Comparison of ENCODE assay signal across 14 cellular contexts in the genomic region with DNA sequence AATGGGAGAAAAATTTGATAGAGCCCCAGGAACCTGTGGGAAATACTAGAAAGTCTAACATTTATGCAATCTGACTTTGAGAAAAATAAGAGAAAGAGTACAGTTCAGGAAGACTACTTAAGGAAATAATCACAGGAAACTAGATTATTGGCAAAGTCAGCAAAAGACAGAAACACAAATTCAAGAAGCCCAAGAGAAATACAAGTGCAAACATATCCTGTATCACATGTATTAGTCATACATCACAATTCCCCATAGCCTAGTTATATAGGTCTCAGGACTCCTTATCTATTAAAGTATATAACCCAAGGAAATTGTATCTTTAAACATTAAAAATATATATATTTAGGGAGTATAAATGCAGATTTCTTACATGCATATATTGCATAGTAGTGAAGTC.
DNase-seq lines count a peak whose midpoint lies in the region; ATAC-seq, FAIRE-seq and TF ChIP-seq lines count a peak whose summit lies in the region.
"Had no signal": no experiment of that assay in that cellular context is flagged by ENCODE, and none has a peak within 500 bp of the region (broad histone marks: within the 10 kb centered on the region; RNA-seq: fewer than 3 reads in every experiment).

No MANE protein-coding gene starts in this region.

- peaks cover 12% of the 10 kb centered on the region for H3K36me3 Mint-ChIP-seq in astrocyte (ENCODE audit: low read depth, unreplicated experiment)
- H3K36me3 Mint-ChIP-seq: CD14-positive monocyte had no signal

- H3K36me3 ChIP-seq in PC-3 (ENCODE audit: low read depth, low read length), result no peaks in the 10 kb centered on the region
- H3K36me3 ChIP-seq in astrocyte (ENCODE audit: insufficient read depth, low read length), result no peaks in the 10 kb centered on the region
- no peaks in the 10 kb centered on the region for H3K36me3 ChIP-seq in gastrocnemius medialis
- H3K36me3 ChIP-seq: HAP-1 had no signal

- H3K9ac ChIP-seq in PC-3 (ENCODE audit: low read length) (no peak overlapping the region), astrocyte (ENCODE audit: low read length) (no peak overlapping the region)

- no peaks in the 10 kb centered on the region for H3F3A ChIP-seq in PC-3 (ENCODE audit: low read length, unreplicated experiment)

- H3K27me3 ChIP-seq in PC-3 (ENCODE audit: low read length) (no peaks in the 10 kb centered on the region), astrocyte (ENCODE audit: insufficient read depth, low read length) (no peaks in the 10 kb centered on the region), foreskin keratinocyte (no peaks in the 10 kb centered on the region), gastrocnemius medialis (no peaks in the 10 kb centered on the region)

- DNase-seq in PC-3, result peak; percentile 23
- DNase-seq in astrocyte (ENCODE audit: low read depth), result no peak
- DNase-seq in dermis blood vessel endothelial cell, result peak; percentile 9
- peak in 1 of 2 donors; percentile 30 for DNase-seq in foreskin keratinocyte
- no peak for DNase-seq in gastrocnemius medialis
- no peak for DNase-seq in SW 1271 (lab: John Stamatoyannopoulos, UW)
- no peak for DNase-seq in DMS114 treated with DMSO at 0.1 percent for 48 hours (lab: John Stamatoyannopoulos, UW; ENCODE audit: unreplicated experiment)
- DNase-seq: Caco-2; CD8-positive, alpha-beta T cell; DMS53; GF-D8; GOT3 had no signal

- CTCF ChIA-PET in PC-3 (lab: Charles Lee), result no interaction called here

- no peak overlapping the region for H3K4me3 ChIP-seq in PC-3 (ENCODE audit: low read length)
- H3K4me3 ChIP-seq in astrocyte (ENCODE audit: insufficient read depth, low read depth, low read length), result no peak overlapping the region
- no peak overlapping the region for H3K4me3 ChIP-seq in gastrocnemius medialis
- H3K4me3 ChIP-seq: HAP-1 had no signal

- ATAC-seq in PC-3 (peak; percentile 75), foreskin keratinocyte (peak; percentile 68), gastrocnemius medialis (no peak)
- ATAC-seq: CD8-positive, alpha-beta T cell had no signal

- peaks cover 11% of the 10 kb centered on the region for H3K9me3 Mint-ChIP-seq in astrocyte (ENCODE audit: unreplicated experiment)

- H3K4me3 Mint-ChIP-seq in astrocyte (ENCODE audit: unreplicated experiment), result no peak overlapping the region
- H3K4me3 Mint-ChIP-seq: CD14-positive monocyte; CD8-positive, alpha-beta T cell had no signal

- TF ChIP-seq POLR2A in gastrocnemius medialis (IDR thresholded peaks at IDR 0.05), result no peak

- H2AFZ ChIP-seq in PC-3 (ENCODE audit: low read length) (no peak overlapping the region), astrocyte (ENCODE audit: low read depth, low read length) (no peak overlapping the region)

- H3K4me2 ChIP-seq in PC-3 (ENCODE audit: low read length), result no peak overlapping the region
- no peak overlapping the region for H3K4me2 ChIP-seq in astrocyte (ENCODE audit: low read length)

- no TSS peak for BruUV-seq in PC-3 (replicated peaks; lab: Mats Ljungman, UMichigan)

- POLR2A ChIA-PET in PC-3 (lab: Charles Lee; ENCODE audit: unreplicated experiment), result no interaction called here

- H3K4me1 ChIP-seq in PC-3 (ENCODE audit: insufficient read depth, low read length), result no peaks in the 10 kb centered on the region
- H3K4me1 ChIP-seq in astrocyte (ENCODE audit: insufficient read depth, low read length), result no peaks in the 10 kb centered on the region
- H3K4me1 ChIP-seq in foreskin keratinocyte, result peaks cover 8% of the 10 kb centered on the region
- no peaks in the 10 kb centered on the region for H3K4me1 ChIP-seq in gastrocnemius medialis
- H3K4me1 ChIP-seq: Caco-2, HAP-1 had no signal

- intact Hi-C loops in PC-3 (cut with micrococcal nuclease) (no loop called here), gastrocnemius medialis (cut with DNase I; ENCODE audit: low total_unique reads) (no loop called here)

- no peaks in the 10 kb centered on the region for H3K9me3 ChIP-seq in PC-3 (ENCODE audit: low read length)
- H3K9me3 ChIP-seq in astrocyte (ENCODE audit: insufficient read depth, low read depth, low read length), result no peaks in the 10 kb centered on the region
- H3K9me3 ChIP-seq in gastrocnemius medialis, result no peaks in the 10 kb centered on the region
- H3K9me3 ChIP-seq: HAP-1 had no signal

- no peaks in the 10 kb centered on the region for H4K20me1 ChIP-seq in PC-3 (ENCODE audit: low read length)
- H4K20me1 ChIP-seq in astrocyte (ENCODE audit: insufficient read depth, low read length), result no peaks in the 10 kb centered on the region

- TF ChIP-seq CTCF in PC-3 (conservative IDR thresholded peaks at IDR 0.05; ENCODE audit: low read depth, low read length) (no peak), astrocyte (IDR thresholded peaks at IDR 0.05; ENCODE audit: insufficient read depth, low read depth, low read length) (no peak), foreskin keratinocyte (conservative IDR thresholded peaks at IDR 0.05) (no peak), gastrocnemius medialis (IDR thresholded peaks at IDR 0.05 in 4 of 5, conservative IDR thresholded peaks at IDR 0.05 in 1 of 5) (no peak)

- no peaks in the 10 kb centered on the region for H3K27me3 Mint-ChIP-seq in astrocyte (ENCODE audit: low read depth, unreplicated experiment)

- in situ Hi-C loops in gastrocnemius medialis (cut with MboI; ENCODE audit: low sequenced_read_pairs in 4 of 4), result no loop called here

- FAIRE-seq in astrocyte (lab: Jason Lieb, UNC), result peak; percentile 45

- H3K4me1 Mint-ChIP-seq in astrocyte (ENCODE audit: low read depth, unreplicated experiment), result peaks cover 1% of the 10 kb centered on the region

- no peak overlapping the region for H3K27ac ChIP-seq in PC-3 (ENCODE audit: low read length)
- H3K27ac ChIP-seq in astrocyte (ENCODE audit: low read depth, low read length), result no peak overlapping the region
- H3K27ac ChIP-seq in foreskin keratinocyte, result no peak overlapping the region
- H3K27ac ChIP-seq in gastrocnemius medialis, result no peak overlapping the region

- no peaks in the 10 kb centered on the region for H3K9me2 ChIP-seq in PC-3 (replicated peaks; ENCODE audit: low read length)

- H3K79me2 ChIP-seq in PC-3 (ENCODE audit: low read length), result no peaks in the 10 kb centered on the region
- H3K79me2 ChIP-seq in astrocyte (ENCODE audit: insufficient read depth, low read length), result no peaks in the 10 kb centered on the region

- H3K27ac Mint-ChIP-seq in astrocyte (ENCODE audit: unreplicated experiment), result no peak overlapping the region
- H3K27ac Mint-ChIP-seq: CD14-positive monocyte; CD8-positive, alpha-beta T cell had no signal

Comparison
In these comparisons a context has a peak if more than half of its experiments do, and no peak if none do; other contexts are left out.
1. ATAC-seq: peak in PC-3 (single experiment) and foreskin keratinocyte (single experiment); none in gastrocnemius medialis (0 of 2).
2. DNase-seq: peak in PC-3 (single experiment) and dermis blood vessel endothelial cell (single experiment); none in astrocyte (single experiment), gastrocnemius medialis (0 of 2), SW 1271 (0 of 2) and DMS114 treated with DMSO at 0.1 percent for 48 hours (single experiment).